Comparison of ENCODE assay signal across 24 cellular contexts in genomic region chr11:83073884-83074283, GRCh38. TPM values are rescaled to one million over a fixed set of nuclear protein-coding genes. Genes with fewer than 3 reads are reported as not detected.
DNase-seq lines count a peak whose midpoint lies in the region; ATAC-seq and TF ChIP-seq lines count a peak whose summit lies in the region.
"Had no signal": no experiment of that assay in that cellular context is flagged by ENCODE, and none has a peak within 500 bp of the region (broad histone marks: within the 10 kb centered on the region; RNA-seq: fewer than 3 reads in every experiment).

No MANE protein-coding gene starts in this region.

- H4K20me1 ChIP-seq in Loucy (ENCODE audit: insufficient read depth, low read length, poor library complexity, severe bottlenecking), result peaks cover 17% of the 10 kb centered on the region

- H3K79me2 ChIP-seq in Loucy (ENCODE audit: insufficient read depth, low read length), result peaks cover 32% of the 10 kb centered on the region

- H3K27me3 ChIP-seq in Loucy (ENCODE audit: insufficient read depth, low read length, poor library complexity, severe bottlenecking) (no peaks in the 10 kb centered on the region), endodermal cell (ENCODE audit: control insufficient read depth, insufficient read depth, low read length, poor library complexity, severe bottlenecking) (no peaks in the 10 kb centered on the region), subcutaneous abdominal adipose tissue (ENCODE audit: control insufficient read depth in 5 of 5, insufficient read depth in 4 of 5, low read length in 5 of 5) (no peaks in the 10 kb centered on the region), tibial artery (no peaks in the 10 kb centered on the region)
- H3K27me3 ChIP-seq: stomach, upper lobe of left lung had no signal

- CTCF ChIA-PET in activated naive CD4-positive, alpha-beta T cell treated with anti-CD3 and anti-CD28 coated beads, Interleukin-2, amount 10 ng/mL, durations not matched to agents 7 days and 5 days (lab: Charles Lee), result interaction anchor here (0.7 to 1.4 kb wide), 3 partner anchors 11 to 176 kb away, joined by 3 to 5 read pairs (median 5); no protein-coding TSS in a partner anchor

- H3K4me1 ChIP-seq in Loucy (ENCODE audit: insufficient read depth, low read length, poor library complexity, severe bottlenecking) (peaks cover 31% of the 10 kb centered on the region), endodermal cell (ENCODE audit: control insufficient read depth, insufficient read depth, low read length) (no peaks in the 10 kb centered on the region), subcutaneous abdominal adipose tissue (ENCODE audit: control insufficient read depth in 5 of 5, insufficient read depth in 5 of 5, low read length in 5 of 5) (peaks cover 0 to 43% (median 35%) of the 10 kb centered on the region in 5 donors), tibial artery (peaks cover 0 to 38% (median 27%) of the 10 kb centered on the region in 4 donors)
- H3K4me1 ChIP-seq: parathyroid adenoma had no signal

- peak overlapping the region; percentile 91 for H3K4me2 ChIP-seq in Loucy (ENCODE audit: low read depth, low read length, poor library complexity, severe bottlenecking)

- intact Hi-C loops in tibial artery (cut with DNase I; ENCODE audit: low total_unique reads), result loop anchor here (5.0 kb wide), 2 partner anchors 83 to 87 kb away; partner anchors contain the start of gene PCF11

- H3K36me3 Mint-ChIP-seq in activated naive CD4-positive, alpha-beta T cell treated with anti-CD3 and anti-CD28 coated beads, Interleukin-2, amount 10 ng/mL, durations not matched to agents 7 days and 5 days, result peaks cover 33% of the 10 kb centered on the region
- H3K36me3 Mint-ChIP-seq in endodermal cell (ENCODE audit: low read depth), result peaks cover 22% of the 10 kb centered on the region

- H3K27me3 Mint-ChIP-seq in activated naive CD4-positive, alpha-beta T cell treated with anti-CD3 and anti-CD28 coated beads, Interleukin-2, amount 10 ng/mL, durations not matched to agents 7 days and 5 days, result no peaks in the 10 kb centered on the region
- H3K27me3 Mint-ChIP-seq in endodermal cell (ENCODE audit: insufficient read depth), result peaks cover 3% of the 10 kb centered on the region
- H3K27me3 Mint-ChIP-seq: activated naive CD8-positive, alpha-beta T cell treated with anti-CD3 and anti-CD28 coated beads for 36 hours; CD4-positive, alpha-beta T cell had no signal

- H3K9me3 ChIP-seq in Loucy (ENCODE audit: insufficient read depth, low read depth, low read length) (no peaks in the 10 kb centered on the region), endodermal cell (ENCODE audit: control insufficient read depth, low read length) (no peaks in the 10 kb centered on the region), subcutaneous abdominal adipose tissue (ENCODE audit: control insufficient read depth in 5 of 5, low read length in 5 of 5) (no peaks in the 10 kb centered on the region), tibial artery (no peaks in the 10 kb centered on the region)
- H3K9me3 ChIP-seq: stomach, upper lobe of left lung had no signal

- no peaks in the 10 kb centered on the region for H3F3A ChIP-seq in Loucy (ENCODE audit: low read depth)

- H3K27ac ChIP-seq in endodermal cell (ENCODE audit: low read depth, low read length) (no peak overlapping the region), subcutaneous abdominal adipose tissue (ENCODE audit: low read depth, low read length) (peak overlapping the region; percentile 99), tibial artery (no peak overlapping the region)
- H3K27ac ChIP-seq: parathyroid adenoma had no signal

- ATAC-seq in GM18517 (IDR thresholded peaks at IDR 0.05; ENCODE audit: unreplicated experiment), result no peak

- TF ChIP-seq CTCF in Loucy (conservative IDR thresholded peaks at IDR 0.05; ENCODE audit: low read length) (no peak), endodermal cell (conservative IDR thresholded peaks at IDR 0.05) (no peak), tibial artery (IDR thresholded peaks at IDR 0.05) (no peak)

- no peaks in the 10 kb centered on the region for H3K9me3 Mint-ChIP-seq in activated naive CD4-positive, alpha-beta T cell treated with anti-CD3 and anti-CD28 coated beads, Interleukin-2, amount 10 ng/mL, durations not matched to agents 7 days and 5 days
- H3K9me3 Mint-ChIP-seq in endodermal cell, result no peaks in the 10 kb centered on the region
- H3K9me3 Mint-ChIP-seq: activated naive CD8-positive, alpha-beta T cell treated with anti-CD3 and anti-CD28 coated beads for 36 hours; CD4-positive, alpha-beta T cell had no signal

- no peaks in the 10 kb centered on the region for H3K9me2 ChIP-seq in Loucy (replicated peaks; ENCODE audit: low read depth, low read length)

- H3K4me3 ChIP-seq in Loucy (ENCODE audit: low read length, poor library complexity, severe bottlenecking), result peak overlapping the region; percentile 88
- peak overlapping the region; percentile 97 for H3K4me3 ChIP-seq in endodermal cell (ENCODE audit: low read length)
- H3K4me3 ChIP-seq in subcutaneous abdominal adipose tissue (ENCODE audit: low read depth in 1 of 5, low read length in 5 of 5), result no peak overlapping the region
- no peak overlapping the region for H3K4me3 ChIP-seq in tibial artery

- H3K27ac Mint-ChIP-seq in activated naive CD4-positive, alpha-beta T cell treated with anti-CD3 and anti-CD28 coated beads, Interleukin-2, amount 10 ng/mL, durations not matched to agents 7 days and 5 days, result peak overlapping the region; percentile 43
- H3K27ac Mint-ChIP-seq in endodermal cell, result no peak overlapping the region
- H3K27ac Mint-ChIP-seq: activated naive CD8-positive, alpha-beta T cell treated with anti-CD3 and anti-CD28 coated beads for 36 hours; CD4-positive, alpha-beta T cell had no signal

- no peak overlapping the region for H3K4me3 Mint-ChIP-seq in activated naive CD4-positive, alpha-beta T cell treated with anti-CD3 and anti-CD28 coated beads, Interleukin-2, amount 10 ng/mL, durations not matched to agents 7 days and 5 days
- H3K4me3 Mint-ChIP-seq in endodermal cell, result no peak overlapping the region
- H3K4me3 Mint-ChIP-seq: activated naive CD8-positive, alpha-beta T cell treated with anti-CD3 and anti-CD28 coated beads for 36 hours had no signal

- no peak overlapping the region for H2AFZ ChIP-seq in Loucy (ENCODE audit: low read length)
- H2AFZ ChIP-seq: parathyroid adenoma had no signal

- no peak for DNase-seq in activated naive CD4-positive, alpha-beta T cell treated with anti-CD3 and anti-CD28 coated beads, Interleukin-2, amount 10 ng/mL, durations not matched to agents 7 days and 5 days
- no peak for DNase-seq in activated naive CD4-positive, alpha-beta T cell (lab: John Stamatoyannopoulos, UW)
- no peak for DNase-seq in endodermal cell
- no peak for DNase-seq in stimulated activated CD8-positive, alpha-beta memory T cell treated with anti-CD3 and anti-CD28 coated beads, Interleukin-4, amount 100 ng/mL, for 48 hours
- no peak for DNase-seq in tibial artery
- DNase-seq: ACHN; activated CD4-positive, CD25-positive, alpha-beta regulatory T cell; activated CD8-positive, alpha-beta memory T cell treated with anti-CD3 and anti-CD28 coated beads for 24 hours; activated naive CD8-positive, alpha-beta T cell treated with anti-CD3 and anti-CD28 coated beads for 36 hours; CD4-positive, alpha-beta T cell; cortex of kidney; DMS153; hippocampal formation; kidney; NCI-H524; SIG-M5; stimulated activated CD4-positive, alpha-beta T cell treated with anti-CD3 and anti-CD28 coated beads, Interleukin-1b, Interleukin-23, amount 100 ng/mL, for 48 hours; stomach; T-helper 9 cell; upper lobe of left lung had no signal

- peaks cover 28% of the 10 kb centered on the region for H3K4me1 Mint-ChIP-seq in activated naive CD4-positive, alpha-beta T cell treated with anti-CD3 and anti-CD28 coated beads, Interleukin-2, amount 10 ng/mL, durations not matched to agents 7 days and 5 days
- peaks cover 22% of the 10 kb centered on the region for H3K4me1 Mint-ChIP-seq in endodermal cell

- peak overlapping the region; percentile 92 for H3K9ac ChIP-seq in Loucy (ENCODE audit: low read depth, low read length, poor library complexity, severe bottlenecking)
- no peak overlapping the region for H3K9ac ChIP-seq in endodermal cell (ENCODE audit: extremely low read depth, low read length, poor library complexity, severe bottlenecking)
- no peak overlapping the region for H3K9ac ChIP-seq in subcutaneous abdominal adipose tissue (ENCODE audit: low read length in 5 of 5)
- H3K9ac ChIP-seq: parathyroid adenoma had no signal

- H3K36me3 ChIP-seq in Loucy (ENCODE audit: insufficient read depth, low read length), result no peaks in the 10 kb centered on the region
- peaks cover 48% of the 10 kb centered on the region for H3K36me3 ChIP-seq in endodermal cell (ENCODE audit: control insufficient read depth, insufficient read depth, low read length)
- peaks cover 0 to 14% (median 7%) of the 10 kb centered on the region in 5 donors for H3K36me3 ChIP-seq in subcutaneous abdominal adipose tissue (ENCODE audit: control insufficient read depth in 5 of 5, insufficient read depth in 5 of 5, low read length in 5 of 5)
- peaks cover 0 to 12% (median 5%) of the 10 kb centered on the region in 3 donors for H3K36me3 ChIP-seq in tibial artery

RNA-seq across cellular contexts. Expression of gene RAB30, which starts 2.2 kb away (rescaled TPM):
- total RNA-seq in endodermal cell, result 10 to 100 TPM in 1 of 2 donors, 1 to 10 TPM in 1; 8.4 to 15.8 TPM
- 10.8 TPM for polyA plus RNA-seq in endodermal cell (2013, experiment 1 of 2)
- polyA plus RNA-seq in endodermal cell (2013, experiment 2 of 2), result 8.2 TPM

Comparison
In these comparisons a context has a peak if more than half of its experiments do, and no peak if none do; other contexts are left out.
1. H3K4me3 ChIP-seq: peak in Loucy (single experiment) and endodermal cell (single experiment); none in subcutaneous abdominal adipose tissue (0 of 5) and tibial artery (0 of 2).